In the genomic region with DNA sequence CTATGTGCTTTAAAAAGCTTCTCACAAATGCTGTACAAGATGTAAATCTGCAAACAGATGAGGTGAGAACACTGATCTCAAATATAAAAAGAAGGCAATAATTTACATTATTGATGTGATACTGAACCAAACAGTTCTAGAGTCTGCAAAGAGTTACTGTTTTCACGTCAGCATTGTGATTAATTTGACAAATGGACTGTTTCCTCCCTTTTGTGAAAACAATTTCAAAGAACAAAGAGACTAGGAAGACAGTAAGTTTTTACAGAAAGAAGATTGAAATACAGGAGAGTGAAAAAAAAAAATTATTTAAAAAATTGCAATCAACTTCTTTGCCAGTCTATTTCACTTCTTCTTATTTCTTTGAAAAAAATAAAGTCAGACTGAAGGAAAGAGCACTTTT, we compare ENCODE assay signal across 22 cellular contexts.
"Had no signal": no experiment of that assay in that cellular context is flagged by ENCODE, and none has a peak within 500 bp of the region (broad histone marks: within the 10 kb centered on the region; RNA-seq: fewer than 3 reads in every experiment).

No MANE protein-coding gene starts in this region.

- H3K4me3 ChIP-seq: adrenal gland, SJSA1 had no signal

- H3K9me3 ChIP-seq: adrenal gland, SJSA1 had no signal

- DNase-seq: activated B cell treated with CpG ODN at 0.5 μM for 24 hours; activated CD4-positive, alpha-beta memory T cell treated with anti-CD3 and anti-CD28 coated beads, Interleukin-2, amount 10 ng/mL, durations not matched to agents 7 days and 5 days; activated CD4-positive, alpha-beta T cell treated with anti-CD3 and anti-CD28 coated beads for 1 hour; activated CD4-positive, alpha-beta T cell treated with anti-CD3 and anti-CD28 coated beads, Interleukin-2, amount 10 ng/mL, durations not matched to agents 24 days and 14 days; activated gamma-delta T cell treated with Interleukin-2 at 50 U/mL for 16 hours; activated naive CD4-positive, alpha-beta T cell treated with anti-CD3 and anti-CD28 coated beads, Interleukin-2, amount 10 ng/mL, durations not matched to agents 7 days and 5 days; activated naive CD8-positive, alpha-beta T cell treated with anti-CD3 and anti-CD28 coated beads for 36 hours; activated T-cell treated with anti-CD3 and anti-CD28 coated beads for 4 hours; activated T-cell treated with anti-CD3 and anti-CD28 coated beads, Interleukin-2, amount 50 U/mL, for 72 hours; adrenal gland; anterior cingulate cortex; cerebellar nuclear complex; NCI-H1694 treated with DMSO at 0.1 percent for 48 hours; NCI-H345; NCI-H526 treated with DMSO at 0.1 percent for 48 hours; PC-3; SHP77; T-helper 9 cell had no signal

- H3K36me3 ChIP-seq: adrenal gland, SJSA1 had no signal

- H3K9me3 Mint-ChIP-seq: activated B cell treated with CpG ODN at 0.5 μM for 24 hours; activated CD4-positive, alpha-beta memory T cell treated with anti-CD3 and anti-CD28 coated beads, Interleukin-2, amount 10 ng/mL, durations not matched to agents 7 days and 5 days; activated CD4-positive, alpha-beta T cell treated with anti-CD3 and anti-CD28 coated beads, Interleukin-2, amount 10 ng/mL, durations not matched to agents 24 days and 14 days; activated naive CD4-positive, alpha-beta T cell treated with anti-CD3 and anti-CD28 coated beads, Interleukin-2, amount 10 ng/mL, durations not matched to agents 7 days and 5 days; activated naive CD8-positive, alpha-beta T cell treated with anti-CD3 and anti-CD28 coated beads for 36 hours; activated T-cell treated with anti-CD3 and anti-CD28 coated beads, Interleukin-2, amount 50 U/mL, for 72 hours; activated T-helper 2 cell treated with anti-CD3 and anti-CD28 coated beads, Interferon-gamma antibody, Interleukin-2, Interleukin-4, amounts not matched to agents 10 μg/mL and 5 μg/mL and 100 μg/mL, durations not matched to agents 14 hours and 24 hours and 36 hours; T-helper 1 cell treated with Interleukin-12 subunit alpha and Interleukin-12 subunit beta and Interleukin-4 antibody, amounts not matched to agents 30 μg/mL and 1 μg/mL, for 36 hours had no signal

- ATAC-seq: activated T-cell treated with anti-CD3 and anti-CD28 coated beads, Interleukin-2, amount 50 U/mL, for 72 hours; PC-3 had no signal

- H3K27ac Mint-ChIP-seq: activated B cell treated with CpG ODN at 0.5 μM for 24 hours; activated CD4-positive, alpha-beta memory T cell treated with anti-CD3 and anti-CD28 coated beads, Interleukin-2, amount 10 ng/mL, durations not matched to agents 7 days and 5 days; activated CD4-positive, alpha-beta T cell treated with anti-CD3 and anti-CD28 coated beads, Interleukin-2, amount 10 ng/mL, durations not matched to agents 24 days and 14 days; activated naive CD4-positive, alpha-beta T cell treated with anti-CD3 and anti-CD28 coated beads, Interleukin-2, amount 10 ng/mL, durations not matched to agents 7 days and 5 days; activated naive CD8-positive, alpha-beta T cell treated with anti-CD3 and anti-CD28 coated beads for 36 hours; activated T-cell treated with anti-CD3 and anti-CD28 coated beads, Interleukin-2, amount 50 U/mL, for 72 hours; activated T-helper 2 cell treated with anti-CD3 and anti-CD28 coated beads, Interferon-gamma antibody, Interleukin-2, Interleukin-4, amounts not matched to agents 10 μg/mL and 5 μg/mL and 100 μg/mL, durations not matched to agents 14 hours and 24 hours and 36 hours; T-helper 1 cell treated with Interleukin-12 subunit alpha and Interleukin-12 subunit beta and Interleukin-4 antibody, amounts not matched to agents 30 μg/mL and 1 μg/mL, for 36 hours had no signal

- H3K4me3 Mint-ChIP-seq: activated B cell treated with CpG ODN at 0.5 μM for 24 hours; activated CD4-positive, alpha-beta memory T cell treated with anti-CD3 and anti-CD28 coated beads, Interleukin-2, amount 10 ng/mL, durations not matched to agents 7 days and 5 days; activated CD4-positive, alpha-beta T cell treated with anti-CD3 and anti-CD28 coated beads, Interleukin-2, amount 10 ng/mL, durations not matched to agents 24 days and 14 days; activated naive CD4-positive, alpha-beta T cell treated with anti-CD3 and anti-CD28 coated beads, Interleukin-2, amount 10 ng/mL, durations not matched to agents 7 days and 5 days; activated naive CD8-positive, alpha-beta T cell treated with anti-CD3 and anti-CD28 coated beads for 36 hours; activated T-cell treated with anti-CD3 and anti-CD28 coated beads, Interleukin-2, amount 50 U/mL, for 72 hours; T-helper 1 cell treated with Interleukin-12 subunit alpha and Interleukin-12 subunit beta and Interleukin-4 antibody, amounts not matched to agents 30 μg/mL and 1 μg/mL, for 36 hours had no signal

- H3K27me3 ChIP-seq: adrenal gland, SJSA1 had no signal

- H3K9ac ChIP-seq: KMS-11 had no signal

- H3K4me2 ChIP-seq: KMS-11 had no signal

- H3K27me3 Mint-ChIP-seq: activated B cell treated with CpG ODN at 0.5 μM for 24 hours; activated CD4-positive, alpha-beta memory T cell treated with anti-CD3 and anti-CD28 coated beads, Interleukin-2, amount 10 ng/mL, durations not matched to agents 7 days and 5 days; activated CD4-positive, alpha-beta T cell treated with anti-CD3 and anti-CD28 coated beads, Interleukin-2, amount 10 ng/mL, durations not matched to agents 24 days and 14 days; activated naive CD4-positive, alpha-beta T cell treated with anti-CD3 and anti-CD28 coated beads, Interleukin-2, amount 10 ng/mL, durations not matched to agents 7 days and 5 days; activated naive CD8-positive, alpha-beta T cell treated with anti-CD3 and anti-CD28 coated beads for 36 hours had no signal

- H3K27ac ChIP-seq: KMS-11, SJSA1 had no signal
